1 cellular context compared by ENCODE assay signal in the genomic region with DNA sequence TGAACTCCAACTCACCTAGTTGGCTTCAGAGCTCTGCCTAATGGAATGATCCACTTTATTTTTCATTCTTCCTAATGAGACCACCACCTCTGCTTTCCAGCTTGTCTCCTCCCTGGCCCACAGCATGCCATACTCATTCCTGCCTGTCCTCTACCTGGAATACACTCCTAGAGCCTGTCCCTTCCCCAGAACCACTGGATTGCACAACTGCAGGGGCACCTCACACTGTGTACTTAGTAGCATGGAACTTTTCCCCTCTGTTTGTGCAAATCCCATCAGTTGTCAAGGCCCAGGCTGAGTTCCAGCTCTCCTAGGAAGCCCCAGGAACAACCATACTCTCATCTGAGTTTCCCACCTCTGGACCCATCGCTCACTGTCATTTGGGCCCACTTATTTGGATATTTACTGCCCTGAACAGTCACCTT.
TF ChIP-seq lines count a peak whose summit lies in the region.

No MANE protein-coding gene starts in this region.

TF ChIP-seq in HepG2, 621 proteins besides CTCF, POLR2A, EP300 and RAD21 (continued from another document and continues in another):
- TF ChIP-seq, protein P1, sequence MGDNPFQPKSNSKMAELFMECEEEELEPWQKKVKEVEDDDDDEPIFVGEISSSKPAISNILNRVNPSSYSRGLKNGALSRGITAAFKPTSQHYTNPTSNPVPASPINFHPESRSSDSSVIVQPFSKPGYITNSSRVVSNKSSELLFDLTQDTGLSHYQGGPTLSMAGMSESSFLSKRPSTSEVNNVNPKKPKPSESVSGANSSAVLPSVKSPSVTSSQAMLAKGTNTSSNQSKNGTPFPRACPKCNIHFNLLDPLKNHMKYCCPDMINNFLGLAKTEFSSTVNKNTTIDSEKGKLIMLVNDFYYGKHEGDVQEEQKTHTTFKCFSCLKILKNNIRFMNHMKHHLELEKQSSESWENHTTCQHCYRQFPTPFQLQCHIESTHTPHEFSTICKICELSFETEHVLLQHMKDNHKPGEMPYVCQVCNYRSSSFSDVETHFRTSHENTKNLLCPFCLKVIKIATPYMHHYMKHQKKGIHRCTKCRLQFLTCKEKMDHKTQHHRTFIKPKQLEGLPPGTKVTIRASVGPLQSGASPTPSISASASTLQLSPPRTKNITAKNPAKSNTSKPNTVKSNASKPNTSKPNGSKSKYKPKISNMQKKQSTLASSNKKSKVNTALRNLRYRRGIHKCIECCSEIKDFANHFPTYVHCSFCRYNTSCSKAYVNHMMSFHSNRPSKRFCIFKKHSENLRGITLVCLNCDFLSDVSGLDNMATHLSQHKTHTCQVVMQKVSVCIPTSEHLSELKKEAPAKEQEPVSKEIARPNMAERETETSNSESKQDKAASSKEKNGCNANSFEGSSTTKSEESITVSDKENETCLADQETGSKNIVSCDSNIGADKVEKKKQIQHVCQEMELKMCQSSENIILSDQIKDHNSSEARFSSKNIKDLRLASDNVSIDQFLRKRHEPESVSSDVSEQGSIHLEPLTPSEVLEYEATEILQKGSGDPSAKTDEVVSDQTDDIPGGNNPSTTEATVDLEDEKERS (CRISPR knock-in tag; IDR thresholded peaks at IDR 0.05), result 0 out of 2 replicates have a peak, but pooled peaks have one; percentile 70
- TF ChIP-seq, protein P2, sequence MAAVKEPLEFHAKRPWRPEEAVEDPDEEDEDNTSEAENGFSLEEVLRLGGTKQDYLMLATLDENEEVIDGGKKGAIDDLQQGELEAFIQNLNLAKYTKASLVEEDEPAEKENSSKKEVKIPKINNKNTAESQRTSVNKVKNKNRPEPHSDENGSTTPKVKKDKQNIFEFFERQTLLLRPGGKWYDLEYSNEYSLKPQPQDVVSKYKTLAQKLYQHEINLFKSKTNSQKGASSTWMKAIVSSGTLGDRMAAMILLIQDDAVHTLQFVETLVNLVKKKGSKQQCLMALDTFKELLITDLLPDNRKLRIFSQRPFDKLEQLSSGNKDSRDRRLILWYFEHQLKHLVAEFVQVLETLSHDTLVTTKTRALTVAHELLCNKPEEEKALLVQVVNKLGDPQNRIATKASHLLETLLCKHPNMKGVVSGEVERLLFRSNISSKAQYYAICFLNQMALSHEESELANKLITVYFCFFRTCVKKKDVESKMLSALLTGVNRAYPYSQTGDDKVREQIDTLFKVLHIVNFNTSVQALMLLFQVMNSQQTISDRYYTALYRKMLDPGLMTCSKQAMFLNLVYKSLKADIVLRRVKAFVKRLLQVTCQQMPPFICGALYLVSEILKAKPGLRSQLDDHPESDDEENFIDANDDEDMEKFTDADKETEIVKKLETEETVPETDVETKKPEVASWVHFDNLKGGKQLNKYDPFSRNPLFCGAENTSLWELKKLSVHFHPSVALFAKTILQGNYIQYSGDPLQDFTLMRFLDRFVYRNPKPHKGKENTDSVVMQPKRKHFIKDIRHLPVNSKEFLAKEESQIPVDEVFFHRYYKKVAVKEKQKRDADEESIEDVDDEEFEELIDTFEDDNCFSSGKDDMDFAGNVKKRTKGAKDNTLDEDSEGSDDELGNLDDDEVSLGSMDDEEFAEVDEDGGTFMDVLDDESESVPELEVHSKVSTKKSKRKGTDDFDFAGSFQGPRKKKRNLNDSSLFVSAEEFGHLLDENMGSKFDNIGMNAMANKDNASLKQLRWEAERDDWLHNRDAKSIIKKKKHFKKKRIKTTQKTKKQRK (IDR thresholded peaks at IDR 0.05; ENCODE audit: low read length), result no peak
- peak; percentile 51; the same call in 1 of the 2 replicates for TF ChIP-seq ELF3 (CRISPR knock-in tag; IDR thresholded peaks at IDR 0.05)
- TF ChIP-seq ZFP37 (CRISPR knock-in tag; IDR thresholded peaks at IDR 0.05; ENCODE audit: borderline replicate concordance), result no peak
- peak; percentile 43; the same call in 1 of the 2 replicates for TF ChIP-seq ZNF772 (CRISPR knock-in tag; IDR thresholded peaks at IDR 0.05)
- peak; percentile 59; the same call in 1 of the 2 replicates for TF ChIP-seq ZMAT3 (CRISPR knock-in tag; conservative IDR thresholded peaks at IDR 0.05)
- TF ChIP-seq FOXK1 (CRISPR knock-in tag; IDR thresholded peaks at IDR 0.05; ENCODE audit: borderline replicate concordance, low read depth), result 0 out of 2 replicates have a peak, but pooled peaks have one; percentile 10
- TF ChIP-seq TBX2 (CRISPR knock-in tag; IDR thresholded peaks at IDR 0.05; ENCODE audit: borderline replicate concordance), result peak; percentile 82
- TF ChIP-seq ZNF331 (CRISPR knock-in tag; IDR thresholded peaks at IDR 0.05), result peak; percentile 84; the same call in 1 of the 2 replicates
- TF ChIP-seq GFI1 (CRISPR knock-in tag; IDR thresholded peaks at IDR 0.05; ENCODE audit: borderline replicate concordance), result peak; percentile 73; the same call in 1 of the 2 replicates
- TF ChIP-seq ZNF816 (CRISPR knock-in tag; IDR thresholded peaks at IDR 0.05; ENCODE audit: borderline replicate concordance), result peak; percentile 75; the same call in 1 of the 2 replicates
- TF ChIP-seq TBL1XR1 (IDR thresholded peaks at IDR 0.05; ENCODE audit: borderline replicate concordance, low read length, partially characterized antibody), result no peak
- TF ChIP-seq CBX5 (CRISPR knock-in tag; IDR thresholded peaks at IDR 0.05; ENCODE audit: borderline replicate concordance), result peak; percentile 85; the same call in 1 of the 2 replicates
- TF ChIP-seq SETDB1 (CRISPR knock-in tag; IDR thresholded peaks at IDR 0.05; ENCODE audit: borderline replicate concordance), result no peak
- peak; percentile 41; the same call in 1 of the 3 replicates for TF ChIP-seq MXI1 (IDR thresholded peaks at IDR 0.05; ENCODE audit: borderline replicate concordance, low read depth, low read length)
- TF ChIP-seq, protein P3, sequence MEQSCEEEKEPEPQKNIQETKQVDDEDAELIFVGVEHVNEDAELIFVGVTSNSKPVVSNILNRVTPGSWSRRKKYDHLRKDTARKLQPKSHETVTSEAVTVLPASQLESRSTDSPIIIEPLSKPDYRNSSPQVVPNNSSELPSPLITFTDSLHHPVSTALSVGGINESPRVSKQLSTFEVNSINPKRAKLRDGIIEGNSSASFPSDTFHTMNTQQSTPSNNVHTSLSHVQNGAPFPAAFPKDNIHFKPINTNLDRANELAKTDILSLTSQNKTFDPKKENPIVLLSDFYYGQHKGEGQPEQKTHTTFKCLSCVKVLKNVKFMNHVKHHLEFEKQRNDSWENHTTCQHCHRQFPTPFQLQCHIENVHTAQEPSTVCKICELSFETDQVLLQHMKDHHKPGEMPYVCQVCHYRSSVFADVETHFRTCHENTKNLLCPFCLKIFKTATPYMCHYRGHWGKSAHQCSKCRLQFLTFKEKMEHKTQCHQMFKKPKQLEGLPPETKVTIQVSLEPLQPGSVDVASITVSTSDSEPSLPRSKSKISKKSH (CRISPR knock-in tag; IDR thresholded peaks at IDR 0.05; ENCODE audit: borderline replicate concordance), result no peak
- TF ChIP-seq KLF9 (CRISPR knock-in tag; IDR thresholded peaks at IDR 0.05; ENCODE audit: low read depth), result no peak
- TF ChIP-seq AKAP8 (CRISPR knock-in tag; IDR thresholded peaks at IDR 0.05), result peak; percentile 53; the same call in 1 of the 2 replicates
- TF ChIP-seq NCOA2 (CRISPR knock-in tag; IDR thresholded peaks at IDR 0.05), result peak; percentile 77
- TF ChIP-seq ZNF484 (CRISPR knock-in tag; IDR thresholded peaks at IDR 0.05; ENCODE audit: borderline replicate concordance, low read depth), result no peak
- peak; percentile 79 for TF ChIP-seq FOXJ3 (CRISPR knock-in tag; IDR thresholded peaks at IDR 0.05; ENCODE audit: borderline replicate concordance)
- peak; percentile 97 for TF ChIP-seq NAIF1 (CRISPR knock-in tag; IDR thresholded peaks at IDR 0.05; ENCODE audit: borderline replicate concordance)
- TF ChIP-seq FOXC1 (CRISPR knock-in tag; IDR thresholded peaks at IDR 0.05; ENCODE audit: borderline replicate concordance), result peak; percentile 28; the same call in 1 of the 2 replicates
- TF ChIP-seq, protein P4, sequence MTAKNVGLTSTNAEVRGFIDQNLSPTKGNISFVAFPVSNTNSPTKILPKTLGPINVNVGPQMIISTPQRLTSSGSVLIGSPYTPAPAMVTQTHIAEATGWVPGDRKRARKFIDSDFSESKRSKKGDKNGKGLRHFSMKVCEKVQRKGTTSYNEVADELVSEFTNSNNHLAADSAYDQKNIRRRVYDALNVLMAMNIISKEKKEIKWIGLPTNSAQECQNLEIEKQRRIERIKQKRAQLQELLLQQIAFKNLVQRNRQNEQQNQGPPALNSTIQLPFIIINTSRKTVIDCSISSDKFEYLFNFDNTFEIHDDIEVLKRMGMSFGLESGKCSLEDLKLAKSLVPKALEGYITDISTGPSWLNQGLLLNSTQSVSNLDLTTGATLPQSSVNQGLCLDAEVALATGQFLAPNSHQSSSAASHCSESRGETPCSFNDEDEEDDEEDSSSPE (CRISPR knock-in tag; IDR thresholded peaks at IDR 0.05), result 0 out of 2 replicates have a peak, but pooled peaks have one; percentile 34
- TF ChIP-seq DPF2 (CRISPR knock-in tag; IDR thresholded peaks at IDR 0.05; ENCODE audit: borderline replicate concordance, low read depth), result peak; percentile 51; the same call in 1 of the 2 replicates
- peak; percentile 67 for TF ChIP-seq HNF4A (CRISPR knock-in tag; IDR thresholded peaks at IDR 0.05)
- peak; percentile 38; the same call in 1 of the 2 replicates for TF ChIP-seq ZNF460 (CRISPR knock-in tag; IDR thresholded peaks at IDR 0.05; ENCODE audit: borderline replicate concordance)
- TF ChIP-seq THAP11 (CRISPR knock-in tag; IDR thresholded peaks at IDR 0.05), result peak; percentile 49; the same call in 1 of the 2 replicates
- TF ChIP-seq ZFX (CRISPR knock-in tag; IDR thresholded peaks at IDR 0.05; ENCODE audit: low read depth), result peak; percentile 76; the same call in 1 of the 2 replicates
- TF ChIP-seq FOXA1 (IDR thresholded peaks at IDR 0.05), result no peak
- peak; percentile 90 for TF ChIP-seq FOXA1 (CRISPR knock-in tag; IDR thresholded peaks at IDR 0.05)
- TF ChIP-seq, protein P5, sequence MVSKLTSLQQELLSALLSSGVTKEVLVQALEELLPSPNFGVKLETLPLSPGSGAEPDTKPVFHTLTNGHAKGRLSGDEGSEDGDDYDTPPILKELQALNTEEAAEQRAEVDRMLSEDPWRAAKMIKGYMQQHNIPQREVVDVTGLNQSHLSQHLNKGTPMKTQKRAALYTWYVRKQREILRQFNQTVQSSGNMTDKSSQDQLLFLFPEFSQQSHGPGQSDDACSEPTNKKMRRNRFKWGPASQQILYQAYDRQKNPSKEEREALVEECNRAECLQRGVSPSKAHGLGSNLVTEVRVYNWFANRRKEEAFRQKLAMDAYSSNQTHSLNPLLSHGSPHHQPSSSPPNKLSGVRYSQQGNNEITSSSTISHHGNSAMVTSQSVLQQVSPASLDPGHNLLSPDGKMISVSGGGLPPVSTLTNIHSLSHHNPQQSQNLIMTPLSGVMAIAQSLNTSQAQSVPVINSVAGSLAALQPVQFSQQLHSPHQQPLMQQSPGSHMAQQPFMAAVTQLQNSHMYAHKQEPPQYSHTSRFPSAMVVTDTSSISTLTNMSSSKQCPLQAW (CRISPR knock-in tag; IDR thresholded peaks at IDR 0.05), result peak; percentile 74; the same call in 1 of the 2 replicates
- TF ChIP-seq JUNB (CRISPR knock-in tag; IDR thresholded peaks at IDR 0.05; ENCODE audit: borderline replicate concordance), result peak; percentile 41; the same call in 1 of the 2 replicates
- 0 out of 2 replicates have a peak, but pooled peaks have one; percentile 29 for TF ChIP-seq RFX3 (CRISPR knock-in tag; IDR thresholded peaks at IDR 0.05)
- TF ChIP-seq SP4 (CRISPR knock-in tag; IDR thresholded peaks at IDR 0.05), result peak; percentile 59; the same call in 1 of the 2 replicates
- TF ChIP-seq, protein P6, sequence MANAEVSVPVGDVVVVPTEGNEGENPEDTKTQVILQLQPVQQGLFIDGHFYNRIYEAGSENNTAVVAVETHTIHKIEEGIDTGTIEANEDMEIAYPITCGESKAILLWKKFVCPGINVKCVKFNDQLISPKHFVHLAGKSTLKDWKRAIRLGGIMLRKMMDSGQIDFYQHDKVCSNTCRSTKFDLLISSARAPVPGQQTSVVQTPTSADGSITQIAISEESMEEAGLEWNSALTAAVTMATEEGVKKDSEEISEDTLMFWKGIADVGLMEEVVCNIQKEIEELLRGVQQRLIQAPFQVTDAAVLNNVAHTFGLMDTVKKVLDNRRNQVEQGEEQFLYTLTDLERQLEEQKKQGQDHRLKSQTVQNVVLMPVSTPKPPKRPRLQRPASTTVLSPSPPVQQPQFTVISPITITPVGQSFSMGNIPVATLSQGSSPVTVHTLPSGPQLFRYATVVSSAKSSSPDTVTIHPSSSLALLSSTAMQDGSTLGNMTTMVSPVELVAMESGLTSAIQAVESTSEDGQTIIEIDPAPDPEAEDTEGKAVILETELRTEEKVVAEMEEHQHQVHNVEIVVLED (CRISPR knock-in tag; IDR thresholded peaks at IDR 0.05; ENCODE audit: borderline replicate concordance), result peak; percentile 36; the same call in 1 of the 2 replicates
- TF ChIP-seq, protein P7, sequence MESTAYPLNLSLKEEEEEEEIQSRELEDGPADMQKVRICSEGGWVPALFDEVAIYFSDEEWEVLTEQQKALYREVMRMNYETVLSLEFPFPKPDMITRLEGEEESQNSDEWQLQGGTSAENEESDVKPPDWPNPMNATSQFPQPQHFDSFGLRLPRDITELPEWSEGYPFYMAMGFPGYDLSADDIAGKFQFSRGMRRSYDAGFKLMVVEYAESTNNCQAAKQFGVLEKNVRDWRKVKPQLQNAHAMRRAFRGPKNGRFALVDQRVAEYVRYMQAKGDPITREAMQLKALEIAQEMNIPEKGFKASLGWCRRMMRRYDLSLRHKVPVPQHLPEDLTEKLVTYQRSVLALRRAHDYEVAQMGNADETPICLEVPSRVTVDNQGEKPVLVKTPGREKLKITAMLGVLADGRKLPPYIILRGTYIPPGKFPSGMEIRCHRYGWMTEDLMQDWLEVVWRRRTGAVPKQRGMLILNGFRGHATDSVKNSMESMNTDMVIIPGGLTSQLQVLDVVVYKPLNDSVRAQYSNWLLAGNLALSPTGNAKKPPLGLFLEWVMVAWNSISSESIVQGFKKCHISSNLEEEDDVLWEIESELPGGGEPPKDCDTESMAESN (CRISPR knock-in tag; conservative IDR thresholded peaks at IDR 0.05), result peak; percentile 83
- peak; percentile 41; the same call in 1 of the 2 replicates for TF ChIP-seq SMC3 (IDR thresholded peaks at IDR 0.05; ENCODE audit: low read length)
- peak; percentile 89 for TF ChIP-seq TEAD3 (CRISPR knock-in tag; optimal IDR thresholded peaks at IDR 0.05; ENCODE audit: borderline replicate concordance)
- no peak for TF ChIP-seq ZFP62 (CRISPR knock-in tag; IDR thresholded peaks at IDR 0.05)
- peak; percentile 52; the same call in 1 of the 2 replicates for TF ChIP-seq RXRA (CRISPR knock-in tag; IDR thresholded peaks at IDR 0.05)
- peak; percentile 84 for TF ChIP-seq HOXA5 (CRISPR knock-in tag; IDR thresholded peaks at IDR 0.05)
- TF ChIP-seq MIER3 (CRISPR knock-in tag; IDR thresholded peaks at IDR 0.05; ENCODE audit: borderline replicate concordance), result 0 out of 2 replicates have a peak, but pooled peaks have one; percentile 42
- no peak for TF ChIP-seq ZNF790 (CRISPR knock-in tag; IDR thresholded peaks at IDR 0.05; ENCODE audit: borderline replicate concordance)
- TF ChIP-seq, protein P8, sequence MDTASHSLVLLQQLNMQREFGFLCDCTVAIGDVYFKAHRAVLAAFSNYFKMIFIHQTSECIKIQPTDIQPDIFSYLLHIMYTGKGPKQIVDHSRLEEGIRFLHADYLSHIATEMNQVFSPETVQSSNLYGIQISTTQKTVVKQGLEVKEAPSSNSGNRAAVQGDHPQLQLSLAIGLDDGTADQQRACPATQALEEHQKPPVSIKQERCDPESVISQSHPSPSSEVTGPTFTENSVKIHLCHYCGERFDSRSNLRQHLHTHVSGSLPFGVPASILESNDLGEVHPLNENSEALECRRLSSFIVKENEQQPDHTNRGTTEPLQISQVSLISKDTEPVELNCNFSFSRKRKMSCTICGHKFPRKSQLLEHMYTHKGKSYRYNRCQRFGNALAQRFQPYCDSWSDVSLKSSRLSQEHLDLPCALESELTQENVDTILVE (CRISPR knock-in tag; IDR thresholded peaks at IDR 0.05), result peak; percentile 48; the same call in 1 of the 2 replicates
- no peak for TF ChIP-seq NR1H2 (CRISPR knock-in tag; IDR thresholded peaks at IDR 0.05; ENCODE audit: borderline replicate concordance, low read depth)
- no peak for TF ChIP-seq ZNF496 (CRISPR knock-in tag; IDR thresholded peaks at IDR 0.05; ENCODE audit: insufficient replicate concordance)
